20 cellular contexts compared by ENCODE assay signal in genomic region chr1:215623162-215623561, GRCh38. TPM values are rescaled to one million over a fixed set of nuclear protein-coding genes. Genes with fewer than 3 reads are reported as not detected.
DNase-seq lines count a peak whose midpoint lies in the region; ATAC-seq and TF ChIP-seq lines count a peak whose summit lies in the region.
"Had no signal": no experiment of that assay in that cellular context is flagged by ENCODE, and none has a peak within 500 bp of the region (broad histone marks: within the 10 kb centered on the region; RNA-seq: fewer than 3 reads in every experiment).

No MANE protein-coding gene starts in this region.

- H3K27me3 ChIP-seq in rectal smooth muscle tissue (ENCODE audit: control insufficient read depth, insufficient read depth, low read length) (no peaks in the 10 kb centered on the region), esophagus muscularis mucosa (no peaks in the 10 kb centered on the region), tibial artery (no peaks in the 10 kb centered on the region)
- H3K27me3 ChIP-seq: BE2C had no signal

- 69% methylated on average over 4 of the region's 4 CpGs for WGBS in esophagus muscularis mucosa

- H3K27ac Mint-ChIP-seq in activated T-helper 17 cell treated with anti-CD3 and anti-CD28 coated beads, Interleukin-2, amount 50 U/mL, for 72 hours, result no peak overlapping the region
- H3K27ac Mint-ChIP-seq: CD4-positive, alpha-beta memory T cell had no signal

- no peak for TF ChIP-seq CTCF in AG09319 (IDR thresholded peaks at IDR 0.05; ENCODE audit: low read depth, low read length)
- no peak for TF ChIP-seq CTCF in esophagus muscularis mucosa (IDR thresholded peaks at IDR 0.05)
- TF ChIP-seq CTCF in tibial artery (IDR thresholded peaks at IDR 0.05), result no peak

- H3K9me3 ChIP-seq in esophagus muscularis mucosa, result no peaks in the 10 kb centered on the region
- no peaks in the 10 kb centered on the region for H3K9me3 ChIP-seq in tibial artery
- H3K9me3 ChIP-seq: BE2C had no signal

- H3K4me3 Mint-ChIP-seq in activated T-helper 17 cell treated with anti-CD3 and anti-CD28 coated beads, Interleukin-2, amount 50 U/mL, for 72 hours, result no peak overlapping the region
- H3K4me3 Mint-ChIP-seq: CD4-positive, alpha-beta memory T cell had no signal

- TF ChIP-seq EP300 in esophagus muscularis mucosa (IDR thresholded peaks at IDR 0.05), result no peak

- H3K27ac ChIP-seq in rectal smooth muscle tissue (ENCODE audit: low read depth, low read length) (peak overlapping the region; percentile 24), esophagus muscularis mucosa (replicated peaks in 1 of 4) (no peak overlapping the region), tibial artery (no peak overlapping the region)
- H3K27ac ChIP-seq: GM23248 had no signal

- DNase-seq in AG09319 (ENCODE audit: extremely low read depth, low read depth) (peak; percentile 25), EH (ENCODE audit: low read depth) (peak; percentile 28), fibroblast of peridontal ligament (ENCODE audit: extremely low read depth) (peak; percentile 76), esophagus muscularis mucosa (ENCODE audit: extremely low spot score) (no peak), tibial artery (no peak), NCI-H510A treated with DMSO at 0.1 percent for 48 hours (lab: John Stamatoyannopoulos, UW) (no peak)
- DNase-seq: AML-193; BE2C; C1 segment of cervical spinal cord; Calu3; CD4-positive, alpha-beta memory T cell; COR-L47; DMS53; DMS79 treated with DMSO at 0.1 percent for 48 hours; GM23248; H7; HCEC 1CT had no signal

- no peaks in the 10 kb centered on the region for H3K27me3 Mint-ChIP-seq in activated T-helper 17 cell treated with anti-CD3 and anti-CD28 coated beads, Interleukin-2, amount 50 U/mL, for 72 hours
- H3K27me3 Mint-ChIP-seq: CD4-positive, alpha-beta memory T cell had no signal

- no peak for ATAC-seq in activated T-helper 17 cell treated with anti-CD3 and anti-CD28 coated beads, Interleukin-2, amount 50 U/mL, for 72 hours (replicated peaks)

- H3K36me3 ChIP-seq in rectal smooth muscle tissue (ENCODE audit: control insufficient read depth, insufficient read depth, low read length) (peaks cover 6% of the 10 kb centered on the region), esophagus muscularis mucosa (peaks cover 18 to 51% (median 35%) of the 10 kb centered on the region in 4 donors), tibial artery (peaks cover 31 to 42% (median 38%) of the 10 kb centered on the region in 3 donors)

- H3K4me1 Mint-ChIP-seq in activated T-helper 17 cell treated with anti-CD3 and anti-CD28 coated beads, Interleukin-2, amount 50 U/mL, for 72 hours, result no peaks in the 10 kb centered on the region
- H3K4me1 Mint-ChIP-seq: CD4-positive, alpha-beta memory T cell had no signal

- intact Hi-C loops in esophagus muscularis mucosa (cut with DNase I) (no loop called here), tibial artery (cut with DNase I; ENCODE audit: low total_unique reads) (no loop called here)

- H3K9me3 Mint-ChIP-seq in activated T-helper 17 cell treated with anti-CD3 and anti-CD28 coated beads, Interleukin-2, amount 50 U/mL, for 72 hours, result no peaks in the 10 kb centered on the region

- no peak overlapping the region for H3K9ac ChIP-seq in rectal smooth muscle tissue (ENCODE audit: low read length)
- H3K9ac ChIP-seq: GM23248 had no signal

- no peak overlapping the region for H3K4me3 ChIP-seq in rectal smooth muscle tissue (ENCODE audit: low read length)
- no peak overlapping the region for H3K4me3 ChIP-seq in esophagus muscularis mucosa
- no peak overlapping the region for H3K4me3 ChIP-seq in tibial artery
- H3K4me3 ChIP-seq: GM12878, GM23248 had no signal

- H3K4me1 ChIP-seq in rectal smooth muscle tissue (ENCODE audit: control insufficient read depth, insufficient read depth, low read length), result peaks cover 4% of the 10 kb centered on the region
- H3K4me1 ChIP-seq in esophagus muscularis mucosa, result peaks cover 0 to 5% (median 0%) of the 10 kb centered on the region in 4 donors
- H3K4me1 ChIP-seq in tibial artery, result no peaks in the 10 kb centered on the region
- H3K4me1 ChIP-seq: BE2C had no signal

- TF ChIP-seq POLR2A in esophagus muscularis mucosa (IDR thresholded peaks at IDR 0.05; ENCODE audit: low read depth), result no peak

- H3K36me3 Mint-ChIP-seq in activated T-helper 17 cell treated with anti-CD3 and anti-CD28 coated beads, Interleukin-2, amount 50 U/mL, for 72 hours (ENCODE audit: low read depth), result peaks cover 5% of the 10 kb centered on the region

RNA-seq across cellular contexts. Expression of gene KCTD3, which starts 56.1 kb away (rescaled TPM):
- total RNA-seq in activated T-helper 17 cell treated with anti-CD3 and anti-CD28 coated beads, Interleukin-2, amount 50 U/mL, for 72 hours, result 1 to 10 TPM in 1 of 2 donors, under 1 TPM in 1; 0.74 to 2.5 TPM
- total RNA-seq in esophagus muscularis mucosa, result 10 to 100 TPM; 61.0 to 80.5 (median 65.2) TPM

Comparison
In these comparisons a context has a peak if more than half of its experiments do, and no peak if none do; other contexts are left out.
1. DNase-seq: peak in AG09319 (single experiment), EH (single experiment) and fibroblast of peridontal ligament (single experiment); none in esophagus muscularis mucosa (single experiment), tibial artery (0 of 2) and NCI-H510A treated with DMSO at 0.1 percent for 48 hours (single experiment).
2. RNA of gene KCTD3, which starts 56.1 kb away (total RNA-seq): 61.0 to 80.5 TPM in esophagus muscularis mucosa; 0.74 to 2.5 TPM in activated T-helper 17 cell treated with anti-CD3 and anti-CD28 coated beads, Interleukin-2, amount 50 U/mL, for 72 hours; every median in the first group is over 10 times any median in the second.